Comparison of ENCODE assay signal across 8 cellular contexts in the genomic region with DNA sequence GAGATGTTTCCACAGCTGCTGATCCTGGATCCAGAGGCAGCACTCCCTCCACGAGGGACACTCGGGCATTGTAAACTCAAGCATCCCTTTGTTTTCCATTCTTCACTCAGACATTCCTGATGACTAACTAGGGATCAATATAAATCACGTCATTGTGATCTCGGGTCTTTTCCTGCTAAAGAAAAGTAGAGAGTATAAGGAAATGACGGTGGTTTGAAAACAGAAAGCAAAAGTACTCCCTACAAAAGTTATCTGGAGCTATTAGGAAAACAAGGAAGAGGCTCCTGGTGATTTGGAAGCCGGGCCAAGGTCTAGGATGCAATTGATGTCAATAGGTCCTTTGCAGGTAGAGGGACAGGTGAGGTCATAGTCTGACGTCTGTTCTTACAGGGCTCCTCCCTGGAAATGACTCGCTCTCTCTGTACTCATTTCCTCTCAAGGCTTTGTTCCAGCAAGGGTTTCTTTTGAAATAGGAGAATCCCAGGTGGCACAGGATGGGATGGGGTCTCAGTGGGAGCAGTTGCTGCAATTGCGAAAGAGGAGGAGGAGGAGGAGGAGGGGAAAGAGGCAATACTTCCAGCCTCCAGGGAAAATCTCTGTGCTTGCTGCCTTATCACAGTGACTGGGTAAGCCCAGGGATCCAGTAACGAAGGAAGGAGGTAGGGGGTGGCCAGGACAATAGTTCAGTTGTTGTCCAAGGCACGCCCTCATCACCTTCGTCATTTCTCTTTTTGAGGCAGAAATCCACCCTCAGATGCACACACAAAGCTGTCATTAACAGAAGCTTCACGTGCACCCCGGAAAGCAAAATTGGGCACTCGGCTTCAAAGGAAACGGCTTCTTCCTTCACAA.
DNase-seq lines count a peak whose midpoint lies in the region; ATAC-seq lines count a peak whose summit lies in the region.

No MANE protein-coding gene starts in this region.

- no peak overlapping the region for H2AFZ ChIP-seq in Karpas-422 (ENCODE audit: low read length)

- H3K36me3 Mint-ChIP-seq in activated naive CD8-positive, alpha-beta T cell treated with anti-CD3 and anti-CD28 coated beads, Interleukin-2, amount 50 U/mL, for 24 hours (ENCODE audit: low read depth), result no peaks in the 10 kb centered on the region

- H3K79me2 ChIP-seq in Karpas-422 (ENCODE audit: low read length), result no peaks in the 10 kb centered on the region

- peaks cover 2% of the 10 kb centered on the region for H3K27me3 Mint-ChIP-seq in activated naive CD8-positive, alpha-beta T cell treated with anti-CD3 and anti-CD28 coated beads, Interleukin-2, amount 50 U/mL, for 24 hours

- no peak overlapping the region for H3K4me2 ChIP-seq in Karpas-422 (ENCODE audit: low read depth, low read length, poor library complexity, severe bottlenecking)

- H3K9ac ChIP-seq in skeletal muscle tissue (ENCODE audit: low read depth in 1 of 3, low read length in 3 of 3), result peak overlapping the region in 1 of 3 donors; percentile 27
- no peak overlapping the region for H3K9ac ChIP-seq in Karpas-422 (ENCODE audit: low read length)

- H3K27ac ChIP-seq in skeletal muscle tissue (ENCODE audit: low read depth, low read length) (peak overlapping the region; percentile 45), Karpas-422 (ENCODE audit: low read length) (no peak overlapping the region)

- peak overlapping the region; percentile 38 for H3K27ac Mint-ChIP-seq in activated naive CD8-positive, alpha-beta T cell treated with anti-CD3 and anti-CD28 coated beads, Interleukin-2, amount 50 U/mL, for 24 hours

- peaks cover 5 to 9% (median 6%) of the 10 kb centered on the region in 3 donors for H3K4me1 ChIP-seq in skeletal muscle tissue (ENCODE audit: control insufficient read depth in 3 of 3, insufficient read depth in 3 of 3, low read length in 3 of 3)
- H3K4me1 ChIP-seq in Karpas-422 (ENCODE audit: low read length), result peaks cover 5% of the 10 kb centered on the region

- H3K4me3 ChIP-seq in skeletal muscle tissue (ENCODE audit: low read length in 3 of 3), result peak overlapping the region; percentile 38 to 60 (median 45)
- H3K4me3 ChIP-seq in Karpas-422 (ENCODE audit: low read length), result no peak overlapping the region

- ATAC-seq in activated naive CD8-positive, alpha-beta T cell treated with anti-CD3 and anti-CD28 coated beads, Interleukin-2, amount 50 U/mL, for 24 hours, result peak; percentile 71

- no peaks in the 10 kb centered on the region for H3K27me3 ChIP-seq in skeletal muscle tissue (ENCODE audit: control insufficient read depth in 3 of 3, insufficient read depth in 3 of 3, low read length in 3 of 3)
- no peaks in the 10 kb centered on the region for H3K27me3 ChIP-seq in Karpas-422 (ENCODE audit: low read length)

- H3K9me3 Mint-ChIP-seq in activated naive CD8-positive, alpha-beta T cell treated with anti-CD3 and anti-CD28 coated beads, Interleukin-2, amount 50 U/mL, for 24 hours, result no peaks in the 10 kb centered on the region

- no peaks in the 10 kb centered on the region for H3K9me2 ChIP-seq in Karpas-422 (replicated peaks; ENCODE audit: insufficient read depth, low read length)

- no peaks in the 10 kb centered on the region for H3K36me3 ChIP-seq in skeletal muscle tissue (ENCODE audit: control insufficient read depth in 3 of 3, insufficient read depth in 3 of 3, low read length in 3 of 3)
- no peaks in the 10 kb centered on the region for H3K36me3 ChIP-seq in Karpas-422 (ENCODE audit: insufficient read depth, low read length)

- peak in 2 of 3 experiments; percentile 73 to 80 for DNase-seq in NCI-H1417 (lab: John Stamatoyannopoulos, UW)
- DNase-seq in NCI-H1417 treated with DMSO at 0.1 percent for 48 hours (lab: John Stamatoyannopoulos, UW), result no peak
- peak; percentile 100 for DNase-seq in NCI-H2029 (lab: John Stamatoyannopoulos, UW)
- no peak for DNase-seq in activated naive CD8-positive, alpha-beta T cell treated with anti-CD3 and anti-CD28 coated beads, Interleukin-2, amount 50 U/mL, for 24 hours
- peak; percentile 76 for DNase-seq in iPS DF 19.7 (ENCODE audit: low read depth, low spot score)
- DNase-seq in nucleus accumbens (lab: John Stamatoyannopoulos, UW), result no peak
- no peak for DNase-seq in Karpas-422

- H3K4me3 Mint-ChIP-seq in activated naive CD8-positive, alpha-beta T cell treated with anti-CD3 and anti-CD28 coated beads, Interleukin-2, amount 50 U/mL, for 24 hours, result peak overlapping the region; percentile 77

- H3K9me3 ChIP-seq in skeletal muscle tissue (ENCODE audit: control insufficient read depth in 3 of 3, low read length in 3 of 3) (no peaks in the 10 kb centered on the region), Karpas-422 (ENCODE audit: low read length) (no peaks in the 10 kb centered on the region)

- no peaks in the 10 kb centered on the region for H4K20me1 ChIP-seq in Karpas-422 (ENCODE audit: insufficient read depth, low read depth, low read length)

- H3K4me1 Mint-ChIP-seq in activated naive CD8-positive, alpha-beta T cell treated with anti-CD3 and anti-CD28 coated beads, Interleukin-2, amount 50 U/mL, for 24 hours, result peaks cover 22% of the 10 kb centered on the region

Comparison
In these comparisons a context has a peak if more than half of its experiments do, and no peak if none do; other contexts are left out.
1. DNase-seq: peak in NCI-H1417 (2 of 3), NCI-H2029 (single experiment) and iPS DF 19.7 (single experiment); none in NCI-H1417 treated with DMSO at 0.1 percent for 48 hours (single experiment), activated naive CD8-positive, alpha-beta T cell treated with anti-CD3 and anti-CD28 coated beads, Interleukin-2, amount 50 U/mL, for 24 hours (single experiment), nucleus accumbens (0 of 56) and Karpas-422 (single experiment).